In the genomic region with DNA sequence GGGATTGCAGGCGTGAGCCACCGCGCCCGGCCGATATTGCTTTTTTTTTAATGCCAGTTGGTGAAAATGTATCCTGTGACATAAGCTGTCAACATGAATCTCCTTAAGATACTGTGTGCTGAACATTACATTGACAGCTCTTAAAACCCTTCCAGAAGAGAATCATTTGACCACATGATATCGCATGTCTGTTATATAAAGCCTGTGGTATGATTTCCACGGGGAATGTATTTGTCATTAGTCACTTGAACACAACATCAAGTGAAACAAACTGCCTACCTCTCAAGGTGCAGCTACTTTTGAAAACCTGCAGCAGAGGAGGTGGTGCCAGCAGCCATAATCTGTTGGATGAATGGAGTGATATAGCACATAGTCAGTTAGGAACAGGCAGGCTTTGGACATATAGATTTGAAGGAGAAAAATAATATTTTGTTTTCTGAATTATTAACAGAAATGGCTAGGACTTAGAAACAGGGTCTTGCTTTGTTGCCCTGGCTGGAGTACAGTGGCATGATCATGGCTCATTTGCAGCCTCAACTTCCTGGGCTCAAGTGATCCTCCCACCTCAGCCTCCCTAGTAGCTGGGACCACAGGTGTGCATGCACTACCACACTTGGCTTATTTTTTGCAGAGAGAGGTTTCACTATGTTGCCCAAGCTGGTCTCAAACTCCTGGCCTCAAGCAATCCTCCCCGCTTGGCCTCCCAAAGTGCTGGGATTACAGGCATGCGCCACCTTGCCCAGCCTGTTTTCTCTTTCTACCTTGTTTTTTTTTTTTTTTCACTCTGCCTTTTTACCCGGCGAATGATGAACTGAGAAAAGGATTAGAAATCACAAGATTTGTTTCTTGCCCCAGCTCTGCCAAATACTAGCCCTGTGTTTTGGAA, we compare ENCODE assay signal across 8 cellular contexts.
DNase-seq lines count a peak whose midpoint lies in the region; ATAC-seq and TF ChIP-seq lines count a peak whose summit lies in the region.

No MANE protein-coding gene starts in this region.

- H3K9ac ChIP-seq in endodermal cell (ENCODE audit: extremely low read depth, low read length, poor library complexity, severe bottlenecking) = no peak overlapping the region
- no peak overlapping the region for H3K9ac ChIP-seq in rectal smooth muscle tissue (ENCODE audit: low read length)

- H3K4me3 Mint-ChIP-seq in endodermal cell = no peak overlapping the region

- H3K9me3 ChIP-seq in endodermal cell (ENCODE audit: control insufficient read depth, low read length) = peaks cover 3% of the 10 kb centered on the region

- H3K4me3 ChIP-seq in endodermal cell (ENCODE audit: low read length) (no peak overlapping the region), rectal smooth muscle tissue (ENCODE audit: low read length) (peak overlapping the region; percentile 9)

- ATAC-seq in GM21515 (IDR thresholded peaks at IDR 0.05; ENCODE audit: unreplicated experiment) (peak; percentile 78), GM21786 (IDR thresholded peaks at IDR 0.05; ENCODE audit: unreplicated experiment) (no peak), GM18907 (IDR thresholded peaks at IDR 0.05; ENCODE audit: unreplicated experiment) (no peak)

- H3K27me3 ChIP-seq in endodermal cell (ENCODE audit: control insufficient read depth, insufficient read depth, low read length, poor library complexity, severe bottlenecking) (no peaks in the 10 kb centered on the region), rectal smooth muscle tissue (ENCODE audit: control insufficient read depth, insufficient read depth, low read length) (no peaks in the 10 kb centered on the region)

- peak; percentile 73 for DNase-seq in M059J (ENCODE audit: low read depth)
- DNase-seq in endodermal cell = no peak
- no peak for DNase-seq in stimulated activated CD4-positive, alpha-beta T cell treated with anti-CD3 and anti-CD28 coated beads, Interleukin-4, amount 100 ng/mL, for 24 hours
- no peak for DNase-seq in DMS 273 (lab: John Stamatoyannopoulos, UW; ENCODE audit: unreplicated experiment)

- H3K36me3 Mint-ChIP-seq in endodermal cell (ENCODE audit: low read depth) = peaks cover 39% of the 10 kb centered on the region

- H3K4me1 Mint-ChIP-seq in endodermal cell = peaks cover 4% of the 10 kb centered on the region

- WGBS in endodermal cell (ENCODE audit: insufficient coverage in 1 of 2, insufficient read length in 1 of 2), 2 experiments = 91 to 93% methylated on average over 7 to 11 of the region's 11 CpGs

- H3K4me1 ChIP-seq in endodermal cell (ENCODE audit: control insufficient read depth, insufficient read depth, low read length) = no peaks in the 10 kb centered on the region
- peaks cover 6% of the 10 kb centered on the region for H3K4me1 ChIP-seq in rectal smooth muscle tissue (ENCODE audit: control insufficient read depth, insufficient read depth, low read length)

- no peaks in the 10 kb centered on the region for H3K9me3 Mint-ChIP-seq in endodermal cell

- H3K27me3 Mint-ChIP-seq in endodermal cell (ENCODE audit: insufficient read depth) = no peaks in the 10 kb centered on the region

- peak overlapping the region; percentile 85 for H3K27ac Mint-ChIP-seq in endodermal cell

- H3K36me3 ChIP-seq in endodermal cell (ENCODE audit: control insufficient read depth, insufficient read depth, low read length) (peaks cover 46% of the 10 kb centered on the region), rectal smooth muscle tissue (ENCODE audit: control insufficient read depth, insufficient read depth, low read length) (peaks cover 2% of the 10 kb centered on the region)

- H3K27ac ChIP-seq in endodermal cell (ENCODE audit: low read depth, low read length) = no peak overlapping the region
- H3K27ac ChIP-seq in rectal smooth muscle tissue (ENCODE audit: low read depth, low read length) = peak overlapping the region; percentile 70

- no peak for TF ChIP-seq CTCF in endodermal cell (conservative IDR thresholded peaks at IDR 0.05)
